Comparison of ENCODE assay signal across 1 cellular context in genomic region chr7:70739646-70740045, GRCh38.
TF ChIP-seq lines count a peak whose summit lies in the region.

No MANE protein-coding gene starts in this region.

TF ChIP-seq in GM23338, 12 proteins besides CTCF, POLR2A, EP300 and RAD21:
- TF ChIP-seq, protein P1, sequence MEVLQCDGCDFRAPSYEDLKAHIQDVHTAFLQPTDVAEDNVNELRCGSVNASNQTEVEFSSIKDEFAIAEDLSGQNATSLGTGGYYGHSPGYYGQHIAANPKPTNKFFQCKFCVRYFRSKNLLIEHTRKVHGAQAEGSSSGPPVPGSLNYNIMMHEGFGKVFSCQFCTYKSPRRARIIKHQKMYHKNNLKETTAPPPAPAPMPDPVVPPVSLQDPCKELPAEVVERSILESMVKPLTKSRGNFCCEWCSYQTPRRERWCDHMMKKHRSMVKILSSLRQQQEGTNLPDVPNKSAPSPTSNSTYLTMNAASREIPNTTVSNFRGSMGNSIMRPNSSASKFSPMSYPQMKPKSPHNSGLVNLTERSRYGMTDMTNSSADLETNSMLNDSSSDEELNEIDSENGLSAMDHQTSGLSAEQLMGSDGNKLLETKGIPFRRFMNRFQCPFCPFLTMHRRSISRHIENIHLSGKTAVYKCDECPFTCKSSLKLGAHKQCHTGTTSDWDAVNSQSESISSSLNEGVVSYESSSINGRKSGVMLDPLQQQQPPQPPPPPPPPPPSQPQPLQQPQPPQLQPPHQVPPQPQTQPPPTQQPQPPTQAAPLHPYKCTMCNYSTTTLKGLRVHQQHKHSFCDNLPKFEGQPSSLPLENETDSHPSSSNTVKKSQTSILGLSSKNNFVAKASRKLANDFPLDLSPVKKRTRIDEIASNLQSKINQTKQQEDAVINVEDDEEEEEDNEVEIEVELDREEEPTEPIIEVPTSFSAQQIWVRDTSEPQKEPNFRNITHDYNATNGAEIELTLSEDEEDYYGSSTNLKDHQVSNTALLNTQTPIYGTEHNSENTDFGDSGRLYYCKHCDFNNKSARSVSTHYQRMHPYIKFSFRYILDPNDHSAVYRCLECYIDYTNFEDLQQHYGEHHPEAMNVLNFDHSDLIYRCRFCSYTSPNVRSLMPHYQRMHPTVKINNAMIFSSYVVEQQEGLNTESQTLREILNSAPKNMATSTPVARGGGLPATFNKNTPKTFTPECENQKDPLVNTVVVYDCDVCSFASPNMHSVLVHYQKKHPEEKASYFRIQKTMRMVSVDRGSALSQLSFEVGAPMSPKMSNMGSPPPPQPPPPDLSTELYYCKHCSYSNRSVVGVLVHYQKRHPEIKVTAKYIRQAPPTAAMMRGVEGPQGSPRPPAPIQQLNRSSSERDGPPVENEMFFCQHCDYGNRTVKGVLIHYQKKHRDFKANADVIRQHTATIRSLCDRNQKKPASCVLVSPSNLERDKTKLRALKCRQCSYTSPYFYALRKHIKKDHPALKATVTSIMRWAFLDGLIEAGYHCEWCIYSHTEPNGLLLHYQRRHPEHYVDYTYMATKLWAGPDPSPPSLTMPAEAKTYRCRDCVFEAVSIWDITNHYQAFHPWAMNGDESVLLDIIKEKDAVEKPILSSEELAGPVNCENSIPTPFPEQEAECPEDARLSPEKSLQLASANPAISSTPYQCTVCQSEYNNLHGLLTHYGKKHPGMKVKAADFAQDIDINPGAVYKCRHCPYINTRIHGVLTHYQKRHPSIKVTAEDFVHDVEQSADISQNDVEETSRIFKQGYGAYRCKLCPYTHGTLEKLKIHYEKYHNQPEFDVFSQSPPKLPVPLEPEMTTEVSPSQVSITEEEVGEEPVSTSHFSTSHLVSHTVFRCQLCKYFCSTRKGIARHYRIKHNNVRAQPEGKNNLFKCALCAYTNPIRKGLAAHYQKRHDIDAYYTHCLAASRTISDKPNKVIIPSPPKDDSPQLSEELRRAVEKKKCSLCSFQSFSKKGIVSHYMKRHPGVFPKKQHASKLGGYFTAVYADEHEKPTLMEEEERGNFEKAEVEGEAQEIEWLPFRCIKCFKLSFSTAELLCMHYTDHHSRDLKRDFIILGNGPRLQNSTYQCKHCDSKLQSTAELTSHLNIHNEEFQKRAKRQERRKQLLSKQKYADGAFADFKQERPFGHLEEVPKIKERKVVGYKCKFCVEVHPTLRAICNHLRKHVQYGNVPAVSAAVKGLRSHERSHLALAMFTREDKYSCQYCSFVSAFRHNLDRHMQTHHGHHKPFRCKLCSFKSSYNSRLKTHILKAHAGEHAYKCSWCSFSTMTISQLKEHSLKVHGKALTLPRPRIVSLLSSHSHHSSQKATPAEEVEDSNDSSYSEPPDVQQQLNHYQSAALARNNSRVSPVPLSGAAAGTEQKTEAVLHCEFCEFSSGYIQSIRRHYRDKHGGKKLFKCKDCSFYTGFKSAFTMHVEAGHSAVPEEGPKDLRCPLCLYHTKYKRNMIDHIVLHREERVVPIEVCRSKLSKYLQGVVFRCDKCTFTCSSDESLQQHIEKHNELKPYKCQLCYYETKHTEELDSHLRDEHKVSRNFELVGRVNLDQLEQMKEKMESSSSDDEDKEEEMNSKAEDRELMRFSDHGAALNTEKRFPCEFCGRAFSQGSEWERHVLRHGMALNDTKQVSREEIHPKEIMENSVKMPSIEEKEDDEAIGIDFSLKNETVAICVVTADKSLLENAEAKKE (CRISPR knock-in tag; IDR thresholded peaks at IDR 0.05): no peak
- no peak for TF ChIP-seq ZNF114 (CRISPR knock-in tag; IDR thresholded peaks at IDR 0.05)
- no peak for TF ChIP-seq EZH2phosphoT487 (IDR thresholded peaks at IDR 0.05; ENCODE audit: unreplicated experiment)
- no peak for TF ChIP-seq EZH2 (IDR thresholded peaks at IDR 0.05; ENCODE audit: low read depth, unreplicated experiment)
- TF ChIP-seq NANOG (IDR thresholded peaks at IDR 0.05; ENCODE audit: borderline replicate concordance): no peak
- no peak for TF ChIP-seq CREB1 (CRISPR knock-in tag; IDR thresholded peaks at IDR 0.05; ENCODE audit: low read depth)
- no peak for TF ChIP-seq STAT1 (IDR thresholded peaks at IDR 0.05; ENCODE audit: unreplicated experiment)
- no peak for TF ChIP-seq POLR2AphosphoS5 (IDR thresholded peaks at IDR 0.05; ENCODE audit: low read depth)
- no peak for TF ChIP-seq ETS1 (IDR thresholded peaks at IDR 0.05)
- TF ChIP-seq JUNB (IDR thresholded peaks at IDR 0.05; ENCODE audit: unreplicated experiment): no peak
- TF ChIP-seq, protein P2, sequence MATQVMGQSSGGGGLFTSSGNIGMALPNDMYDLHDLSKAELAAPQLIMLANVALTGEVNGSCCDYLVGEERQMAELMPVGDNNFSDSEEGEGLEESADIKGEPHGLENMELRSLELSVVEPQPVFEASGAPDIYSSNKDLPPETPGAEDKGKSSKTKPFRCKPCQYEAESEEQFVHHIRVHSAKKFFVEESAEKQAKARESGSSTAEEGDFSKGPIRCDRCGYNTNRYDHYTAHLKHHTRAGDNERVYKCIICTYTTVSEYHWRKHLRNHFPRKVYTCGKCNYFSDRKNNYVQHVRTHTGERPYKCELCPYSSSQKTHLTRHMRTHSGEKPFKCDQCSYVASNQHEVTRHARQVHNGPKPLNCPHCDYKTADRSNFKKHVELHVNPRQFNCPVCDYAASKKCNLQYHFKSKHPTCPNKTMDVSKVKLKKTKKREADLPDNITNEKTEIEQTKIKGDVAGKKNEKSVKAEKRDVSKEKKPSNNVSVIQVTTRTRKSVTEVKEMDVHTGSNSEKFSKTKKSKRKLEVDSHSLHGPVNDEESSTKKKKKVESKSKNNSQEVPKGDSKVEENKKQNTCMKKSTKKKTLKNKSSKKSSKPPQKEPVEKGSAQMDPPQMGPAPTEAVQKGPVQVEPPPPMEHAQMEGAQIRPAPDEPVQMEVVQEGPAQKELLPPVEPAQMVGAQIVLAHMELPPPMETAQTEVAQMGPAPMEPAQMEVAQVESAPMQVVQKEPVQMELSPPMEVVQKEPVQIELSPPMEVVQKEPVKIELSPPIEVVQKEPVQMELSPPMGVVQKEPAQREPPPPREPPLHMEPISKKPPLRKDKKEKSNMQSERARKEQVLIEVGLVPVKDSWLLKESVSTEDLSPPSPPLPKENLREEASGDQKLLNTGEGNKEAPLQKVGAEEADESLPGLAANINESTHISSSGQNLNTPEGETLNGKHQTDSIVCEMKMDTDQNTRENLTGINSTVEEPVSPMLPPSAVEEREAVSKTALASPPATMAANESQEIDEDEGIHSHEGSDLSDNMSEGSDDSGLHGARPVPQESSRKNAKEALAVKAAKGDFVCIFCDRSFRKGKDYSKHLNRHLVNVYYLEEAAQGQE (IDR thresholded peaks at IDR 0.05; ENCODE audit: unreplicated experiment): no peak
- no peak for TF ChIP-seq ZNF331 (CRISPR knock-in tag; IDR thresholded peaks at IDR 0.05; ENCODE audit: low read depth)
